25 cellular contexts compared by ENCODE assay signal in genomic region chr2:86026744-86027065, GRCh38.
A peak's percentile ranks its signal among the peaks of the same experiment; 100 is the strongest.
DNase-seq lines count a peak whose midpoint lies in the region; ATAC-seq and TF ChIP-seq lines count a peak whose summit lies in the region.
"Had no signal": no experiment of that assay in that cellular context is flagged by ENCODE, and none has a peak within 500 bp of the region (broad histone marks: within the 10 kb centered on the region; RNA-seq: fewer than 3 reads in every experiment).

No MANE protein-coding gene starts in this region.

- CTCF ChIA-PET in activated CD8-positive, alpha-beta memory T cell treated with anti-CD3 and anti-CD28 coated beads, Interleukin-2, amount 10 ng/mL, durations not matched to agents 7 days and 5 days (lab: Charles Lee): interaction anchor here (0.7 to 2.2 kb wide), 3 partner anchors 9 to 137 kb away, joined by 3 to 6 read pairs (median 3); partner anchors contain the start of gene ST3GAL5

- ATAC-seq in activated CD8-positive, alpha-beta memory T cell treated with anti-CD3 and anti-CD28 coated beads, Interleukin-2, amount 10 ng/mL, durations not matched to agents 7 days and 5 days: no peak
- ATAC-seq in gastroesophageal sphincter (no peak), psoas muscle (no peak), GM21576 (IDR thresholded peaks at IDR 0.05; ENCODE audit: unreplicated experiment) (no peak), left lobe of liver (no peak)
- ATAC-seq: activated T-cell treated with anti-CD3 and anti-CD28 coated beads, Interleukin-2, amount 50 U/mL, for 72 hours; foreskin keratinocyte; natural killer cell; stimulated activated naive CD8-positive, alpha-beta T cell treated with anti-CD3 and anti-CD28 coated beads, Interleukin-15, Interleukin-2, amounts not matched to agents 100 U/mL and 50 U/mL, for 24 hours had no signal

- H3K36me3 Mint-ChIP-seq in activated CD8-positive, alpha-beta memory T cell treated with anti-CD3 and anti-CD28 coated beads, Interleukin-2, amount 10 ng/mL, durations not matched to agents 7 days and 5 days: peaks cover 42% of the 10 kb centered on the region

- DNase-seq in activated CD8-positive, alpha-beta memory T cell treated with anti-CD3 and anti-CD28 coated beads, Interleukin-2, amount 10 ng/mL, durations not matched to agents 7 days and 5 days: no peak
- DNase-seq in activated CD8-positive, alpha-beta memory T cell treated with anti-CD3 and anti-CD28 coated beads for 24 hours: no peak
- DNase-seq in SJCRH30 (no peak), substantia nigra (lab: John Stamatoyannopoulos, UW) (no peak), psoas muscle (no peak), left lobe of liver (ENCODE audit: low spot score) (no peak)
- DNase-seq: activated B cell treated with CpG ODN at 0.5 μM for 24 hours; activated T-cell treated with anti-CD3 and anti-CD28 coated beads, Interleukin-2, amount 50 U/mL, for 72 hours; BE2C; Calu3; foreskin keratinocyte; H7; Karpas-422; kidney glomerular epithelial cell; natural killer cell; NCI-H2029; PC-9; stimulated activated CD4-positive, alpha-beta T cell treated with anti-CD3 and anti-CD28 coated beads, Interleukin-1b, Interleukin-23, amount 100 ng/mL, for 48 hours; stimulated activated naive CD8-positive, alpha-beta T cell treated with anti-CD3 and anti-CD28 coated beads, Interleukin-15, Interleukin-2, amounts not matched to agents 100 U/mL and 50 U/mL, for 24 hours; T-helper 2 cell had no signal

- no CpG with 5 or more reads among the region's 6 CpGs for WGBS in gastroesophageal sphincter (ENCODE audit: low coverage in 1 of 2), 2 donors
- WGBS in psoas muscle, 3 donors: 94 to 98% (median 94%) methylated on average over 6 of the region's 6 CpGs

- peak overlapping the region; percentile 18 for H3K27ac Mint-ChIP-seq in activated CD8-positive, alpha-beta memory T cell treated with anti-CD3 and anti-CD28 coated beads, Interleukin-2, amount 10 ng/mL, durations not matched to agents 7 days and 5 days
- H3K27ac Mint-ChIP-seq: activated naive CD8-positive, alpha-beta T cell; activated T-cell treated with anti-CD3 and anti-CD28 coated beads, Interleukin-2, amount 50 U/mL, for 72 hours had no signal

- no peak overlapping the region for H3K4me3 Mint-ChIP-seq in activated CD8-positive, alpha-beta memory T cell treated with anti-CD3 and anti-CD28 coated beads, Interleukin-2, amount 10 ng/mL, durations not matched to agents 7 days and 5 days
- H3K4me3 Mint-ChIP-seq: activated B cell treated with CpG ODN at 0.5 μM for 24 hours; activated naive CD8-positive, alpha-beta T cell; activated T-cell treated with anti-CD3 and anti-CD28 coated beads, Interleukin-2, amount 50 U/mL, for 72 hours; brain; natural killer cell had no signal

- no peaks in the 10 kb centered on the region for H3K27me3 ChIP-seq in SJCRH30
- H3K27me3 ChIP-seq in gastroesophageal sphincter: no peaks in the 10 kb centered on the region
- no peaks in the 10 kb centered on the region for H3K27me3 ChIP-seq in psoas muscle (ENCODE audit: insufficient read depth in 3 of 3, low read length in 2 of 3)
- H3K27me3 ChIP-seq: BE2C, foreskin keratinocyte, ovary had no signal

- no peak for TF ChIP-seq POLR2A in gastroesophageal sphincter (IDR thresholded peaks at IDR 0.05)

- H3K4me3 ChIP-seq in SJCRH30 (no peak overlapping the region), gastroesophageal sphincter (no peak overlapping the region), psoas muscle (no peak overlapping the region)
- H3K4me3 ChIP-seq: ovary, PC-9 had no signal

- TF ChIP-seq EP300 in gastroesophageal sphincter (IDR thresholded peaks at IDR 0.05): no peak

- H3K27me3 Mint-ChIP-seq in activated CD8-positive, alpha-beta memory T cell treated with anti-CD3 and anti-CD28 coated beads, Interleukin-2, amount 10 ng/mL, durations not matched to agents 7 days and 5 days: no peaks in the 10 kb centered on the region
- H3K27me3 Mint-ChIP-seq: activated B cell treated with CpG ODN at 0.5 μM for 24 hours; activated naive CD8-positive, alpha-beta T cell; brain had no signal

- H3K9me3 ChIP-seq in SJCRH30 (replicated peaks): no peaks in the 10 kb centered on the region
- no peaks in the 10 kb centered on the region for H3K9me3 ChIP-seq in gastroesophageal sphincter
- H3K9me3 ChIP-seq in psoas muscle: no peaks in the 10 kb centered on the region
- H3K9me3 ChIP-seq: BE2C, ovary had no signal

- TF ChIP-seq CTCF in gastroesophageal sphincter (IDR thresholded peaks at IDR 0.05) (no peak), psoas muscle (IDR thresholded peaks at IDR 0.05) (no peak)

- intact Hi-C loops in psoas muscle (cut with DNase I): no loop called here

- H3K9me3 Mint-ChIP-seq in activated CD8-positive, alpha-beta memory T cell treated with anti-CD3 and anti-CD28 coated beads, Interleukin-2, amount 10 ng/mL, durations not matched to agents 7 days and 5 days (ENCODE audit: low read depth): no peaks in the 10 kb centered on the region
- H3K9me3 Mint-ChIP-seq: activated B cell treated with CpG ODN at 0.5 μM for 24 hours; activated T-cell treated with anti-CD3 and anti-CD28 coated beads, Interleukin-2, amount 50 U/mL, for 72 hours; brain; natural killer cell had no signal

- H3K4me1 Mint-ChIP-seq in activated CD8-positive, alpha-beta memory T cell treated with anti-CD3 and anti-CD28 coated beads, Interleukin-2, amount 10 ng/mL, durations not matched to agents 7 days and 5 days: peaks cover 9% of the 10 kb centered on the region

- H3K36me3 ChIP-seq in SJCRH30 (peaks cover 62% of the 10 kb centered on the region), gastroesophageal sphincter (peaks cover 0 to 75% of the 10 kb centered on the region in 2 donors), psoas muscle (ENCODE audit: insufficient read depth in 1 of 2, low read depth in 1 of 2) (peaks cover 11 to 74% of the 10 kb centered on the region in 2 donors)
- H3K36me3 ChIP-seq: ovary had no signal

- H3K4me1 ChIP-seq in SJCRH30 (peaks cover 50% of the 10 kb centered on the region), gastroesophageal sphincter (peaks cover 0 to 14% (median 3%) of the 10 kb centered on the region in 3 donors), psoas muscle (peaks cover 20% of the 10 kb centered on the region)
- H3K4me1 ChIP-seq: BE2C, foreskin keratinocyte had no signal

- H3K27ac ChIP-seq in SJCRH30 (peak overlapping the region; percentile 85), gastroesophageal sphincter (peak overlapping the region in 3 of 4 donors; percentile 51 to 60 (median 54)), substantia nigra (ENCODE audit: low read depth, low read length, poor library complexity, severe bottlenecking) (peak overlapping the region; percentile 85), psoas muscle (no peak overlapping the region)
- H3K27ac ChIP-seq: foreskin keratinocyte, ovary, PC-9 had no signal
